In genomic region chrX:40539214-40540142, GRCh38 we compare ENCODE assay signal across 8 cellular contexts. TPM values are rescaled to one million over a fixed set of nuclear protein-coding genes. Genes with fewer than 3 reads are reported as not detected.
A peak's percentile ranks its signal among the peaks of the same experiment; 100 is the strongest.
DNase-seq lines count a peak whose midpoint lies in the region; ATAC-seq and TF ChIP-seq lines count a peak whose summit lies in the region.

No MANE protein-coding gene starts in this region.

- WGBS in spleen, 5 donors, result 21 to 42% (median 27%) methylated on average over 10 to 20 of the region's 20 CpGs
- 51% methylated on average over 20 of the region's 20 CpGs for WGBS in esophagus muscularis mucosa

- peak; percentile 54 for DNase-seq in GM10266 (ENCODE audit: extremely low spot score)
- DNase-seq in NT2/D1 (ENCODE audit: low read depth, low spot score), result peak; percentile 22
- DNase-seq in activated T-cell treated with anti-CD3 and anti-CD28 coated beads for 4 hours, result peak; percentile 37
- DNase-seq in Right ventricle myocardium superior, result peak; percentile 61
- DNase-seq in spleen, result peak; percentile 86
- DNase-seq in esophagus muscularis mucosa (ENCODE audit: extremely low spot score), result no peak
- no peak for DNase-seq in kidney glomerular epithelial cell (lab: John Stamatoyannopoulos, UW)

- TF ChIP-seq CTCF in GM10266 (IDR thresholded peaks at IDR 0.05; ENCODE audit: control insufficient read depth, insufficient read depth, low read depth, missing control alignments) (peak; percentile 43), spleen (IDR thresholded peaks at IDR 0.05 in 8 of 11, conservative IDR thresholded peaks at IDR 0.05 in 3 of 11) (peak in 5 of 11 experiments; percentile 26 to 50 (median 36)), esophagus muscularis mucosa (IDR thresholded peaks at IDR 0.05) (no peak)

- H3K9me3 ChIP-seq in NT2/D1 (ENCODE audit: insufficient read depth, low read length) (no peaks in the 10 kb centered on the region), spleen (no peaks in the 10 kb centered on the region), esophagus muscularis mucosa (no peaks in the 10 kb centered on the region)

- H3K27ac ChIP-seq in spleen (peak overlapping the region in 6 of 8 donors; percentile 5 to 70 (median 37)), esophagus muscularis mucosa (replicated peaks in 1 of 4) (peak overlapping the region in 1 of 4 donors; percentile 7)

- H3K4me1 ChIP-seq in NT2/D1 (ENCODE audit: insufficient read depth, insufficient read length) (peaks cover 4% of the 10 kb centered on the region), spleen (peaks cover 0 to 20% (median 11%) of the 10 kb centered on the region in 6 donors), esophagus muscularis mucosa (peaks cover 0 to 10% (median 8%) of the 10 kb centered on the region in 4 donors)

- H3K4me3 ChIP-seq in NT2/D1 (ENCODE audit: insufficient read length, low read depth) (no peak overlapping the region), spleen (peak overlapping the region in 1 of 8 donors; percentile 35), esophagus muscularis mucosa (no peak overlapping the region)

- no peak for TF ChIP-seq EP300 in esophagus muscularis mucosa (IDR thresholded peaks at IDR 0.05)

- TF ChIP-seq POLR2A in spleen (IDR thresholded peaks at IDR 0.05) (no peak), esophagus muscularis mucosa (IDR thresholded peaks at IDR 0.05; ENCODE audit: low read depth) (no peak)

- H3K36me3 ChIP-seq in NT2/D1 (ENCODE audit: insufficient read depth, insufficient read length, low read length), result no peaks in the 10 kb centered on the region
- no peaks in the 10 kb centered on the region for H3K36me3 ChIP-seq in spleen
- H3K36me3 ChIP-seq in esophagus muscularis mucosa, result no peaks in the 10 kb centered on the region

- intact Hi-C loops in Right ventricle myocardium superior (cut with DNase I) (no loop called here), spleen (cut with DNase I; ENCODE audit: low total_unique reads) (no loop called here), esophagus muscularis mucosa (cut with DNase I) (loop anchor here (5.0 to 10.0 kb wide), 2 partner anchors 575 to 713 kb away; no protein-coding TSS in a partner anchor)

- ATAC-seq in HG02610 (IDR thresholded peaks at IDR 0.05; ENCODE audit: unreplicated experiment), result peak; percentile 82
- ATAC-seq in Right ventricle myocardium superior (ENCODE audit: poor library complexity), result peak; percentile 83

- H3K27me3 ChIP-seq in NT2/D1 (ENCODE audit: insufficient read depth, insufficient read length) (no peaks in the 10 kb centered on the region), spleen (replicated peaks in 1 of 7) (peaks cover 0 to 8% (median 0%) of the 10 kb centered on the region in 7 donors), esophagus muscularis mucosa (peaks cover 0 to 5% (median 0%) of the 10 kb centered on the region in 4 donors)

- no peak overlapping the region for H3K9ac ChIP-seq in NT2/D1 (ENCODE audit: insufficient read length, low read depth)

RNA-seq across cellular contexts. Expression of gene ATP6AP2, which starts 41.3 kb away (rescaled TPM):
- 41.0 TPM for total RNA-seq in Right ventricle myocardium superior
- 100 to 1,000 TPM in 3 of 7 donors, 10 to 100 TPM in 4; 75.8 to 130 (median 98.1) TPM for total RNA-seq in spleen
- 10 to 100 TPM; 36.9 to 59.6 (median 50.7) TPM for polyA plus RNA-seq in spleen
- 100 to 1,000 TPM in 1 of 4 donors, 10 to 100 TPM in 3; 76.4 to 105 (median 93.3) TPM for total RNA-seq in esophagus muscularis mucosa

Comparison
In these comparisons a context has a peak if more than half of its experiments do, and no peak if none do; other contexts are left out.
1. DNase-seq: peak in GM10266 (single experiment), NT2/D1 (single experiment), activated T-cell treated with anti-CD3 and anti-CD28 coated beads for 4 hours (single experiment), Right ventricle myocardium superior (single experiment) and spleen (single experiment); none in esophagus muscularis mucosa (single experiment) and kidney glomerular epithelial cell (single experiment).